Comparison of ENCODE assay signal across 8 cellular contexts in the genomic region with DNA sequence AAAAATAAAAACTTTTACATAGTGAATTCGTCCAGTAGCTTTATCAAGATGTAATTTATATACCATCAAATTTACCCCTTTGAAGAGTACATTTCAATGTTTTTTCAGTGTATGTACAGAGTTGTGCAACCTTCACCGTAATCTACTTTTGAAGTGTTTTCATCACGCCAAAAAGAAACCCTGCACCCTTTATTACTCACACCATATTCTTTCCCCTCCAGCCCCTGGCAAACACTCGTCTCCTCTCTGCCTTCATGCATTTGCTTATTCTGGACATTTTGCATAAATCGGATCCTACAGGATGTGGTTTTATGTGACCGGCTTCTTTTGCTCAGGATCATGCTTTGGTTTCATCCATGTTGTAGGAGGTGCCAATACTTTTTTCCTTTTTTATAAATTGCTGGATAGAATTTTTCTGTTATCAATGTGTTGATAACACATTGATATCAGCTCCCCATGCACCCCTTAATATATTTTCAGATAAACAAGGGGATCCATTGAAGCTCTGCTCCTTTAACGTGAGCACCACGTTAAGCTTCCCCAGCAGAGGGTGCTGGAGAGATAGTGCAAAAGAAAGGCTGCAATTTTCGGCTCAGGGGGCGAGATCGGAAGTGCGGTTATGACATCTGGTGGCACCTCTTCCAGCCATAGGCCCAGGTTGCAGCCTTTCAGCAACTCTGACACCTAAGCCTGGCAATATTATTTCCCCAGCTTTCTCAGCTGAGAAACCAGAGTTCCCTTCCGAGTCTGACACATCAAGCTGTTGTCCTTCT.
DNase-seq lines count a peak whose midpoint lies in the region; ATAC-seq and TF ChIP-seq lines count a peak whose summit lies in the region.

No MANE protein-coding gene starts in this region.

- intact Hi-C loops in mammary epithelial cell (cut with micrococcal nuclease) (no loop called here), psoas muscle (cut with DNase I) (loop anchor here (5.0 kb wide), 2 partner anchors 368 to 378 kb away; a partner anchor contains a TSS)

- H3K9ac ChIP-seq in mammary epithelial cell (ENCODE audit: insufficient read depth, low read length), result no peak overlapping the region

- H3K4me3 ChIP-seq in mammary epithelial cell (replicated peaks in 1 of 3; ENCODE audit: insufficient read depth in 1 of 3, low read depth in 2 of 3, low read length in 3 of 3) (no peak overlapping the region), psoas muscle (no peak overlapping the region)

- H3K4me2 ChIP-seq in mammary epithelial cell (ENCODE audit: insufficient read depth, low read depth, low read length), result no peak overlapping the region

- CTCF ChIA-PET in mammary epithelial cell (lab: Charles Lee; ENCODE audit: low non-redundant PET), result interaction anchor here (0.7 kb wide), 1 partner anchor 374 kb away, joined by 6 read pairs; no protein-coding TSS in a partner anchor

- H2AFZ ChIP-seq in mammary epithelial cell (ENCODE audit: low read depth, low read length), result no peak overlapping the region

- H3K36me3 ChIP-seq in mammary epithelial cell (ENCODE audit: insufficient read depth, low read length), result no peaks in the 10 kb centered on the region
- no peaks in the 10 kb centered on the region for H3K36me3 ChIP-seq in psoas muscle (ENCODE audit: insufficient read depth in 1 of 2, low read depth in 1 of 2)

- DNase-seq in NCI-H2081 (lab: John Stamatoyannopoulos, UW) (peak; percentile 52 to 69), NCI-H2081 treated with DMSO at 0.1 percent for 48 hours (lab: John Stamatoyannopoulos, UW) (no peak), NCI-H524 treated with DMSO at 0.1 percent for 48 hours (lab: John Stamatoyannopoulos, UW) (peak; percentile 22), mammary epithelial cell (no peak), psoas muscle (no peak), epidermal melanocyte (ENCODE audit: insufficient read length, low spot score) (no peak)

- H3K4me1 ChIP-seq in mammary epithelial cell (ENCODE audit: insufficient read depth, low read length) (no peaks in the 10 kb centered on the region), psoas muscle (no peaks in the 10 kb centered on the region)

- H3K9me3 ChIP-seq in mammary epithelial cell (replicated peaks; ENCODE audit: insufficient read depth, low read length), result peaks cover 2% of the 10 kb centered on the region
- H3K9me3 ChIP-seq in psoas muscle, result no peaks in the 10 kb centered on the region

- peak; percentile 42 to 78 (median 68) for ATAC-seq in psoas muscle
- no peak for ATAC-seq in GM19463 (IDR thresholded peaks at IDR 0.05; ENCODE audit: unreplicated experiment)
- no peak for ATAC-seq in HG03175 (IDR thresholded peaks at IDR 0.05; ENCODE audit: unreplicated experiment)

- TF ChIP-seq CTCF in mammary epithelial cell (conservative IDR thresholded peaks at IDR 0.05 in 1 of 2, IDR thresholded peaks at IDR 0.05 in 1 of 2; ENCODE audit: extremely low read depth in 1 of 2, insufficient read depth in 1 of 2, low read depth in 1 of 2, low read length in 2 of 2) (peak; percentile 30 to 58), psoas muscle (IDR thresholded peaks at IDR 0.05) (peak; percentile 42)

- no peaks in the 10 kb centered on the region for H3K79me2 ChIP-seq in mammary epithelial cell (ENCODE audit: insufficient read depth, low read length)

- dilution Hi-C loops in mammary epithelial cell (cut with HindIII; ENCODE audit: low sequenced_read_pairs), result no loop called here

- WGBS in mammary epithelial cell (ENCODE audit: low coverage, missing lambda C conversion rate), result 41% methylated on average over 13 of the region's 13 CpGs
- WGBS in psoas muscle, 3 donors, result 37 to 59% (median 45%) methylated on average over 13 of the region's 13 CpGs

- no peaks in the 10 kb centered on the region for H3K27me3 ChIP-seq in mammary epithelial cell (ENCODE audit: insufficient read depth, low read length)
- H3K27me3 ChIP-seq in psoas muscle (ENCODE audit: insufficient read depth in 3 of 3, low read length in 2 of 3), result no peaks in the 10 kb centered on the region

- H3K27ac ChIP-seq in mammary epithelial cell (ENCODE audit: insufficient read depth, low read depth, low read length), result no peak overlapping the region
- H3K27ac ChIP-seq in psoas muscle, result no peak overlapping the region

- in situ Hi-C loops in mammary epithelial cell (cut with MboI; ENCODE audit: low sequenced_read_pairs in 2 of 2), result no loop called here

- BruUV-seq in mammary epithelial cell (replicated peaks; lab: Mats Ljungman, UMichigan), result no TSS peak

- H4K20me1 ChIP-seq in mammary epithelial cell (ENCODE audit: insufficient read depth, low read length), result no peaks in the 10 kb centered on the region

Comparison
In these comparisons a context has a peak if more than half of its experiments do, and no peak if none do; other contexts are left out.
1. DNase-seq: peak in NCI-H2081 (2 of 2) and NCI-H524 treated with DMSO at 0.1 percent for 48 hours (single experiment); none in NCI-H2081 treated with DMSO at 0.1 percent for 48 hours (single experiment), mammary epithelial cell (single experiment), psoas muscle (0 of 2) and epidermal melanocyte (single experiment).
2. ATAC-seq: peak in psoas muscle (4 of 4); none in GM19463 (single experiment) and HG03175 (single experiment).